Comparison of ENCODE assay signal across 8 cellular contexts in the genomic region with DNA sequence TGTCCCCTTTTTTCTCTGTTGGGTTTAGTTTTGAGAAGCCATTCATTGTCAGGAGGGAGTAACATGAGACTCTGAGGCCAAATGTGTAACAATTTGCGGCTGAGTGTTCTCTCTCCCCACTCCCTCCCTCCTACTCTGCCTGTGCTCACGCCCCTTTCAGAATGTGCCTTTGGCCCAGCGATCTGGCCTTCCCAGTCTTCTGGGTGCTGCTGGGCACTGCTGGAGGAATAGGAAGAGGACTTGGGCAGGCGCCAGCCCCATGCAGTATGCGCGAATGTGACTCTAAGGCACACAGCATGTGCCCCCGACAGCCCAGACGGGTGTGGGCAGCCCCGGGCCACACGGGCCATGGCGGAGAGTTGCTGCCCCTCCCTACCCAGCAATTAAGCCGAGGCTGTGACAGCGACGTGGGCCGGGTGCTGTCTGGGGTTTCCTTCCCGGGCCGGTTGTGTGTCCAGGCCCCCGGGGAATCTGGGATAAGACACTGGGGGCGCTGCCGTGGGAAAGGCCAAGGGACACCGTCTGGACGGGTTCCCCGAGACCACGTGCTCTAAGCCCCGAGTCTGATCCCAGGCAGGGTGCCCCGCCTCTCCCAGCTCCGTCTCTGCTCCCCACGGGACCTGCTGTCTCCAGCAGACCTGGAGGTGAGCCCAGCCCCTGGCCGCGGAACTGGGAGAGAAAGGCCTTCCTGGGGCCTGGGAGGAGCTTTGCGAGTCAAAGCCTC.
DNase-seq lines count a peak whose midpoint lies in the region; ATAC-seq, FAIRE-seq and TF ChIP-seq lines count a peak whose summit lies in the region.

No MANE protein-coding gene starts in this region.

- CTCF ChIA-PET in HepG2 (lab: Yijun Ruan, JAX; ENCODE audit: low intra/inter-chr PET ratio, low total read pairs), result interaction anchor here (1.5 kb wide), 1 partner anchor 18 kb away, joined by 5 read pairs; no protein-coding TSS in a partner anchor

- DNase-seq in Daoy (ENCODE audit: low read depth) (peak; percentile 46), NCI-H146 treated with DMSO at 0.1 percent for 48 hours (lab: John Stamatoyannopoulos, UW; ENCODE audit: unreplicated experiment) (peak; percentile 54), dermis blood vessel endothelial cell (peak; percentile 13), HepG2 (ENCODE audit: low spot score) (no peak), urothelium cell line (ENCODE audit: low spot score) (peak; percentile 14), NCI-H82 (lab: John Stamatoyannopoulos, UW) (no peak)

- no peak overlapping the region for H3K9ac ChIP-seq in HepG2 (ENCODE audit: insufficient read depth, low read depth, low read length)

- H3K36me3 ChIP-seq in HepG2 (replicated peaks in 1 of 2; ENCODE audit: control insufficient read depth in 1 of 2, insufficient read depth in 2 of 2, low read length in 2 of 2), result no peaks in the 10 kb centered on the region

- no peaks in the 10 kb centered on the region for H4K20me1 ChIP-seq in HepG2 (ENCODE audit: insufficient read depth, low read length)

- H3K4me1 ChIP-seq in HepG2 (ENCODE audit: insufficient read depth, low read length), result peaks cover 28% of the 10 kb centered on the region

- no TSS peak for BruUV-seq in HepG2 (replicated peaks; lab: Mats Ljungman, UMichigan)

- H3K27ac ChIP-seq in HepG2 (ENCODE audit: extremely low read length, insufficient read depth, low read length), result no peak overlapping the region

- intact Hi-C loops in HepG2 (cut with micrococcal nuclease; ENCODE audit: unreplicated experiment), result loop anchor here (5.0 kb wide), 1 partner anchor 247 kb away; no protein-coding TSS in a partner anchor

- WGBS in HepG2 (ENCODE audit: low lambda C conversion rate), result 93% methylated on average over 18 of the region's 31 CpGs

- TF ChIP-seq RAD21 in HepG2 (CRISPR knock-in tag; IDR thresholded peaks at IDR 0.05), result no peak

- no peaks in the 10 kb centered on the region for H3K79me2 ChIP-seq in HepG2 (ENCODE audit: insufficient read depth, low read length)

- POLR2A ChIA-PET in HepG2 (lab: Yijun Ruan, JAX), result no interaction called here

- no peak for TF ChIP-seq POLR2A in HepG2 (IDR thresholded peaks at IDR 0.05; ENCODE audit: insufficient read depth in 1 of 2, low read depth in 2 of 2, low read length in 2 of 2)

- no peaks in the 10 kb centered on the region for H3K27me3 ChIP-seq in HepG2 (ENCODE audit: control insufficient read depth in 1 of 2, insufficient read depth in 2 of 2, low read length in 2 of 2)

- 0 out of 2 replicates have a peak, but pooled peaks cover 5% of the 10 kb centered on the region for H3K9me3 ChIP-seq in HepG2 (ENCODE audit: low read length)

- H3K4me2 ChIP-seq in HepG2 (ENCODE audit: low read depth, low read length), result no peak overlapping the region

- FAIRE-seq in HepG2 (lab: Jason Lieb, UNC) (no peak), urothelium cell line (lab: Jason Lieb, UNC) (no peak)

- H2AFZ ChIP-seq in HepG2 (ENCODE audit: low read length), result no peak overlapping the region

- no peak overlapping the region for H3K4me3 ChIP-seq in HepG2 (replicated peaks in 1 of 3; ENCODE audit: insufficient read depth in 1 of 3, low read depth in 2 of 3, low read length in 3 of 3)

- TF ChIP-seq EP300 in HepG2 (IDR thresholded peaks at IDR 0.05; ENCODE audit: low read depth in 2 of 2, low read length in 2 of 2) (no peak), HepG2 (CRISPR knock-in tag; IDR thresholded peaks at IDR 0.05; ENCODE audit: borderline replicate concordance) (no peak)

- no peak for TF ChIP-seq CTCF in HepG2 (CRISPR knock-in tag; IDR thresholded peaks at IDR 0.05)

- ATAC-seq in HepG2, result peak; percentile 24
- no peak for ATAC-seq in GM19463 (IDR thresholded peaks at IDR 0.05; ENCODE audit: unreplicated experiment)
- ATAC-seq in HG02610 (IDR thresholded peaks at IDR 0.05; ENCODE audit: unreplicated experiment), result no peak

- in situ Hi-C loops in HepG2 (cut with HindIII; ENCODE audit: extremely low pct_ligation_motif_present, low pct_unique_long_range_greater_than_20kb), result loop anchor here (25.0 kb wide), 1 partner anchor 432 kb away; no protein-coding TSS in a partner anchor

TF ChIP-seq in HepG2, 621 proteins besides CTCF, POLR2A, EP300 and RAD21 (continues in another document):
- no peak; the same call in 1 of the 2 replicates for TF ChIP-seq SPEN (CRISPR knock-in tag; IDR thresholded peaks at IDR 0.05; ENCODE audit: low read depth)
- no peak for TF ChIP-seq ZNF205 (CRISPR knock-in tag; IDR thresholded peaks at IDR 0.05)
- TF ChIP-seq PHF21A (CRISPR knock-in tag; IDR thresholded peaks at IDR 0.05), result no peak
- TF ChIP-seq, protein P1, sequence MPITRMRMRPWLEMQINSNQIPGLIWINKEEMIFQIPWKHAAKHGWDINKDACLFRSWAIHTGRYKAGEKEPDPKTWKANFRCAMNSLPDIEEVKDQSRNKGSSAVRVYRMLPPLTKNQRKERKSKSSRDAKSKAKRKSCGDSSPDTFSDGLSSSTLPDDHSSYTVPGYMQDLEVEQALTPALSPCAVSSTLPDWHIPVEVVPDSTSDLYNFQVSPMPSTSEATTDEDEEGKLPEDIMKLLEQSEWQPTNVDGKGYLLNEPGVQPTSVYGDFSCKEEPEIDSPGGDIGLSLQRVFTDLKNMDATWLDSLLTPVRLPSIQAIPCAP (CRISPR knock-in tag; IDR thresholded peaks at IDR 0.05; ENCODE audit: low read depth), result no peak
- no peak for TF ChIP-seq MAFF (IDR thresholded peaks at IDR 0.05; ENCODE audit: low read depth, low read length)
- TF ChIP-seq RBAK (CRISPR knock-in tag; IDR thresholded peaks at IDR 0.05), result 0 out of 2 replicates have a peak, but pooled peaks have one; percentile 13
- TF ChIP-seq, protein P2, sequence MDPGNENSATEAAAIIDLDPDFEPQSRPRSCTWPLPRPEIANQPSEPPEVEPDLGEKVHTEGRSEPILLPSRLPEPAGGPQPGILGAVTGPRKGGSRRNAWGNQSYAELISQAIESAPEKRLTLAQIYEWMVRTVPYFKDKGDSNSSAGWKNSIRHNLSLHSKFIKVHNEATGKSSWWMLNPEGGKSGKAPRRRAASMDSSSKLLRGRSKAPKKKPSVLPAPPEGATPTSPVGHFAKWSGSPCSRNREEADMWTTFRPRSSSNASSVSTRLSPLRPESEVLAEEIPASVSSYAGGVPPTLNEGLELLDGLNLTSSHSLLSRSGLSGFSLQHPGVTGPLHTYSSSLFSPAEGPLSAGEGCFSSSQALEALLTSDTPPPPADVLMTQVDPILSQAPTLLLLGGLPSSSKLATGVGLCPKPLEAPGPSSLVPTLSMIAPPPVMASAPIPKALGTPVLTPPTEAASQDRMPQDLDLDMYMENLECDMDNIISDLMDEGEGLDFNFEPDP (CRISPR knock-in tag; conservative IDR thresholded peaks at IDR 0.05), result no peak
- TF ChIP-seq, protein P3, sequence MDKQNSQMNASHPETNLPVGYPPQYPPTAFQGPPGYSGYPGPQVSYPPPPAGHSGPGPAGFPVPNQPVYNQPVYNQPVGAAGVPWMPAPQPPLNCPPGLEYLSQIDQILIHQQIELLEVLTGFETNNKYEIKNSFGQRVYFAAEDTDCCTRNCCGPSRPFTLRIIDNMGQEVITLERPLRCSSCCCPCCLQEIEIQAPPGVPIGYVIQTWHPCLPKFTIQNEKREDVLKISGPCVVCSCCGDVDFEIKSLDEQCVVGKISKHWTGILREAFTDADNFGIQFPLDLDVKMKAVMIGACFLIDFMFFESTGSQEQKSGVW (CRISPR knock-in tag; IDR thresholded peaks at IDR 0.05; ENCODE audit: borderline replicate concordance), result no peak
- 0 out of 2 replicates have a peak, but pooled peaks have one; percentile 9 for TF ChIP-seq ZNF891 (CRISPR knock-in tag; IDR thresholded peaks at IDR 0.05)
- no peak; the same call in 1 of the 2 replicates for TF ChIP-seq TAF1 (CRISPR knock-in tag; IDR thresholded peaks at IDR 0.05)
- TF ChIP-seq GZF1 (CRISPR knock-in tag; IDR thresholded peaks at IDR 0.05), result no peak
- TF ChIP-seq, protein P4, sequence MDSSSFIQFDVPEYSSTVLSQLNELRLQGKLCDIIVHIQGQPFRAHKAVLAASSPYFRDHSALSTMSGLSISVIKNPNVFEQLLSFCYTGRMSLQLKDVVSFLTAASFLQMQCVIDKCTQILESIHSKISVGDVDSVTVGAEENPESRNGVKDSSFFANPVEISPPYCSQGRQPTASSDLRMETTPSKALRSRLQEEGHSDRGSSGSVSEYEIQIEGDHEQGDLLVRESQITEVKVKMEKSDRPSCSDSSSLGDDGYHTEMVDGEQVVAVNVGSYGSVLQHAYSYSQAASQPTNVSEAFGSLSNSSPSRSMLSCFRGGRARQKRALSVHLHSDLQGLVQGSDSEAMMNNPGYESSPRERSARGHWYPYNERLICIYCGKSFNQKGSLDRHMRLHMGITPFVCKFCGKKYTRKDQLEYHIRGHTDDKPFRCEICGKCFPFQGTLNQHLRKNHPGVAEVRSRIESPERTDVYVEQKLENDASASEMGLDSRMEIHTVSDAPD (CRISPR knock-in tag; IDR thresholded peaks at IDR 0.05), result no peak
- TF ChIP-seq PHF8 (CRISPR knock-in tag; IDR thresholded peaks at IDR 0.05), result 0 out of 2 replicates have a peak, but pooled peaks have one; percentile 6
- TF ChIP-seq KDM3A (CRISPR knock-in tag; IDR thresholded peaks at IDR 0.05; ENCODE audit: low read depth), result 0 out of 2 replicates have a peak, but pooled peaks have one; percentile 3
- TF ChIP-seq NFKB2 (CRISPR knock-in tag; IDR thresholded peaks at IDR 0.05; ENCODE audit: borderline replicate concordance), result 0 out of 2 replicates have a peak, but pooled peaks have one; percentile 23
- TF ChIP-seq ZNF143 (CRISPR knock-in tag; IDR thresholded peaks at IDR 0.05), result no peak
- TF ChIP-seq BRCA1 (CRISPR knock-in tag; IDR thresholded peaks at IDR 0.05), result no peak
- TF ChIP-seq ZMYM3 (CRISPR knock-in tag; IDR thresholded peaks at IDR 0.05), result 0 out of 2 replicates have a peak, but pooled peaks have one; percentile 4

Comparison
In these comparisons a context has a peak if more than half of its experiments do, and no peak if none do; other contexts are left out.
1. DNase-seq: peak in Daoy (single experiment), NCI-H146 treated with DMSO at 0.1 percent for 48 hours (single experiment), dermis blood vessel endothelial cell (single experiment) and urothelium cell line (single experiment); none in HepG2 (single experiment) and NCI-H82 (single experiment).